In the genomic region with DNA sequence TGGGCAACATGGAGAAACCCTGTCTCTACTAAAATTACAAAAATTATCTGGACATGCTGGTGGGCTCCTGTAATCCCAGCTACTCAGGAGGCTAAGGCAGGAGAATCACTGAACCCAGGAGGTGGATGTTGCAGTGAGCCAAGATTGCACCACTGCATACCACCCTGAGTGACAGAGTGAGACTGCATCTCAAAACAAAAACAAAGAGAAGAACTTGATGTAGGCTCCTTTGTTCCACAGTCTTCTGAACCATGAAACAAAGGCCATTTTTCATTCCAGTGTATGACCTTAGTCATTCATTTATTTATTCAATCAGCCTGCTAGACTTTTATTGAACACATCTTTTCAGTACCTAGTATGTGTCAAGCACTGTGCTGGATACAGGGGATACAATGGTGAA, we compare ENCODE assay signal across 35 cellular contexts.
"Had no signal": no experiment of that assay in that cellular context is flagged by ENCODE, and none has a peak within 500 bp of the region (broad histone marks: within the 10 kb centered on the region; RNA-seq: fewer than 3 reads in every experiment).

No MANE protein-coding gene starts in this region.

- H3K9me3 ChIP-seq: ascending aorta had no signal

- H3K36me3 Mint-ChIP-seq: activated CD4-positive, alpha-beta memory T cell treated with anti-CD3 and anti-CD28 coated beads for 36 hours; activated naive CD4-positive, alpha-beta T cell treated with anti-CD3 and anti-CD28 coated beads, Interleukin-2, amount 50 U/mL, for 72 hours; activated naive CD8-positive, alpha-beta T cell treated with anti-CD3 and anti-CD28 coated beads, Interleukin-2, amount 10 ng/mL, durations not matched to agents 7 days and 5 days; brain had no signal

- H3K27me3 Mint-ChIP-seq: activated B cell treated with CpG ODN at 0.5 μM for 24 hours; activated CD4-positive, alpha-beta memory T cell treated with anti-CD3 and anti-CD28 coated beads for 36 hours; activated CD8-positive, alpha-beta T cell treated with anti-CD3 and anti-CD28 coated beads for 36 hours; activated naive CD8-positive, alpha-beta T cell treated with anti-CD3 and anti-CD28 coated beads, Interleukin-2, amount 10 ng/mL, durations not matched to agents 7 days and 5 days; activated naive CD8-positive, alpha-beta T cell treated with anti-CD3 and anti-CD28 coated beads, Interleukin-2, amount 50 U/mL, for 24 hours; activated T-helper 17 cell treated with anti-CD3 and anti-CD28 coated beads, Interleukin-2, amount 50 U/mL, for 72 hours; central memory CD8-positive, alpha-beta T cell had no signal

- H3K4me3 Mint-ChIP-seq: activated B cell treated with CpG ODN at 0.5 μM for 24 hours; activated CD4-positive, alpha-beta memory T cell treated with anti-CD3 and anti-CD28 coated beads for 36 hours; activated CD8-positive, alpha-beta T cell treated with anti-CD3 and anti-CD28 coated beads for 36 hours; activated naive CD4-positive, alpha-beta T cell treated with anti-CD3 and anti-CD28 coated beads for 36 hours; activated naive CD8-positive, alpha-beta T cell treated with anti-CD3 and anti-CD28 coated beads, Interleukin-2, amount 10 ng/mL, durations not matched to agents 7 days and 5 days; activated naive CD8-positive, alpha-beta T cell treated with anti-CD3 and anti-CD28 coated beads, Interleukin-2, amount 50 U/mL, for 24 hours; activated T-cell treated with anti-CD3 and anti-CD28 coated beads, Interleukin-2, amount 50 U/mL, for 4 hours; activated T-cell treated with anti-CD3 and anti-CD28 coated beads, Interleukin-2, amount 50 U/mL, for 72 hours; activated T-helper 1 cell treated with anti-CD3 and anti-CD28 coated beads, Interleukin-12 subunit alpha, Interleukin-12 subunit beta, Interleukin-2, Interleukin-4 antibody, amounts not matched to agents 30 ng/mL and 10 ng/mL and 1 ng/mL, durations not matched to agents 14 hours and 24 hours and 36 hours; activated T-helper 17 cell treated with anti-CD3 and anti-CD28 coated beads, Interleukin-2, amount 50 U/mL, for 72 hours; central memory CD8-positive, alpha-beta T cell; T-helper 1 cell treated with Interleukin-12 subunit alpha and Interleukin-12 subunit beta and Interleukin-4 antibody, amounts not matched to agents 30 μg/mL and 1 μg/mL, for 36 hours; T-helper 2 cell treated with Interferon-gamma antibody and Interleukin-4, amounts not matched to agents 5 μg/mL and 100 μg/mL, for 36 hours had no signal

- H3K27ac Mint-ChIP-seq: activated B cell treated with CpG ODN at 0.5 μM for 24 hours; activated CD4-positive, alpha-beta memory T cell treated with anti-CD3 and anti-CD28 coated beads for 36 hours; activated CD8-positive, alpha-beta T cell treated with anti-CD3 and anti-CD28 coated beads for 36 hours; activated naive CD4-positive, alpha-beta T cell treated with anti-CD3 and anti-CD28 coated beads for 36 hours; activated naive CD4-positive, alpha-beta T cell treated with anti-CD3 and anti-CD28 coated beads, Interleukin-2, amount 50 U/mL, for 72 hours; activated naive CD8-positive, alpha-beta T cell treated with anti-CD3 and anti-CD28 coated beads, Interleukin-2, amount 10 ng/mL, durations not matched to agents 7 days and 5 days; activated naive CD8-positive, alpha-beta T cell treated with anti-CD3 and anti-CD28 coated beads, Interleukin-2, amount 50 U/mL, for 24 hours; activated T-cell treated with anti-CD3 and anti-CD28 coated beads, Interleukin-2, amount 50 U/mL, for 72 hours; activated T-helper 1 cell treated with anti-CD3 and anti-CD28 coated beads, Interleukin-12 subunit alpha, Interleukin-12 subunit beta, Interleukin-2, Interleukin-4 antibody, amounts not matched to agents 30 ng/mL and 10 ng/mL and 1 ng/mL, durations not matched to agents 14 hours and 24 hours and 36 hours; activated T-helper 17 cell treated with anti-CD3 and anti-CD28 coated beads, Interleukin-2, amount 50 U/mL, for 72 hours; T-helper 1 cell treated with Interleukin-12 subunit alpha and Interleukin-12 subunit beta and Interleukin-4 antibody, amounts not matched to agents 30 μg/mL and 1 μg/mL, for 36 hours; T-helper 2 cell treated with Interferon-gamma antibody and Interleukin-4, amounts not matched to agents 5 μg/mL and 100 μg/mL, for 36 hours had no signal

- H3K36me3 ChIP-seq: ascending aorta, cardiac muscle cell had no signal

- DNase-seq: activated B cell treated with CpG ODN at 0.5 μM for 24 hours; activated CD4-positive, alpha-beta memory T cell treated with anti-CD3 and anti-CD28 coated beads for 36 hours; activated CD4-positive, alpha-beta T cell treated with anti-CD3 and anti-CD28 coated beads for 4 hours; activated CD4-positive, alpha-beta T cell treated with anti-CD3 and anti-CD28 coated beads, Interleukin-2, amount 50 U/mL, for 1 hour; activated CD4-positive, alpha-beta T cell treated with anti-CD3 and anti-CD28 coated beads, Interleukin-2, amount 50 U/mL, for 4 hours; activated CD4-positive, CD25-positive, alpha-beta regulatory T cell treated with anti-CD3 and anti-CD28 coated beads, Interleukin-2, amount 50 U/mL, for 72 hours; activated CD8-positive, alpha-beta memory T cell treated with anti-CD3 and anti-CD28 coated beads, Interleukin-2, amount 50 U/mL, for 4 hours; activated CD8-positive, alpha-beta T cell treated with anti-CD3 and anti-CD28 coated beads for 36 hours; activated effector memory CD4-positive, alpha-beta T cell treated with anti-CD3 and anti-CD28 coated beads, Interleukin-2, amount 50 U/mL, for 16 hours; activated gamma-delta T cell treated with Interleukin-2 at 50 U/mL for 16 hours; activated naive CD4-positive, alpha-beta T cell; activated naive CD4-positive, alpha-beta T cell treated with anti-CD3 and anti-CD28 coated beads for 36 hours; activated naive CD4-positive, alpha-beta T cell treated with anti-CD3 and anti-CD28 coated beads, Interleukin-2, amount 50 U/mL, for 16 hours; activated naive CD8-positive, alpha-beta T cell treated with anti-CD3 and anti-CD28 coated beads, Interleukin-2, amount 10 ng/mL, durations not matched to agents 7 days and 5 days; activated naive CD8-positive, alpha-beta T cell treated with anti-CD3 and anti-CD28 coated beads, Interleukin-2, amount 50 U/mL, for 24 hours; activated T-cell treated with anti-CD3 and anti-CD28 coated beads for 4 hours; activated T-cell treated with anti-CD3 and anti-CD28 coated beads, Interleukin-2, amount 50 U/mL, for 1 hour; activated T-cell treated with anti-CD3 and anti-CD28 coated beads, Interleukin-2, amount 50 U/mL, for 4 hours; activated T-cell treated with anti-CD3 and anti-CD28 coated beads, Interleukin-2, amount 50 U/mL, for 72 hours; amygdala; cerebellar nuclear complex; SW 1271; T-helper 1 cell; T-helper 2 cell; T-helper 9 cell had no signal

- H3K27me3 ChIP-seq: ascending aorta, cardiac muscle cell had no signal

- H3K4me3 ChIP-seq: ascending aorta, cardiac muscle cell had no signal

- H3K27ac ChIP-seq: ascending aorta, cardiac muscle cell, VCaP had no signal

- H3K4me1 Mint-ChIP-seq: activated B cell treated with CpG ODN at 0.5 μM for 24 hours; activated naive CD8-positive, alpha-beta T cell treated with anti-CD3 and anti-CD28 coated beads, Interleukin-2, amount 10 ng/mL, durations not matched to agents 7 days and 5 days; activated naive CD8-positive, alpha-beta T cell treated with anti-CD3 and anti-CD28 coated beads, Interleukin-2, amount 50 U/mL, for 24 hours; activated T-helper 17 cell treated with anti-CD3 and anti-CD28 coated beads, Interleukin-2, amount 50 U/mL, for 72 hours; central memory CD8-positive, alpha-beta T cell had no signal

- ATAC-seq: activated CD8-positive, alpha-beta T cell treated with anti-CD3 and anti-CD28 coated beads for 36 hours; activated naive CD4-positive, alpha-beta T cell treated with anti-CD3 and anti-CD28 coated beads, Interleukin-2, amount 50 U/mL, for 72 hours; activated naive CD8-positive, alpha-beta T cell treated with anti-CD3 and anti-CD28 coated beads, Interleukin-2, amount 50 U/mL, for 24 hours; activated T-cell treated with anti-CD3 and anti-CD28 coated beads, Interleukin-2, amount 50 U/mL, for 4 hours; activated T-cell treated with anti-CD3 and anti-CD28 coated beads, Interleukin-2, amount 50 U/mL, for 72 hours; activated T-helper 17 cell treated with anti-CD3 and anti-CD28 coated beads, Interleukin-2, amount 50 U/mL, for 72 hours had no signal

- H3K9me3 Mint-ChIP-seq: activated B cell treated with CpG ODN at 0.5 μM for 24 hours; activated CD4-positive, alpha-beta memory T cell treated with anti-CD3 and anti-CD28 coated beads for 36 hours; activated CD8-positive, alpha-beta T cell treated with anti-CD3 and anti-CD28 coated beads for 36 hours; activated naive CD8-positive, alpha-beta T cell treated with anti-CD3 and anti-CD28 coated beads, Interleukin-2, amount 10 ng/mL, durations not matched to agents 7 days and 5 days; activated T-cell treated with anti-CD3 and anti-CD28 coated beads, Interleukin-2, amount 50 U/mL, for 4 hours; activated T-helper 1 cell treated with anti-CD3 and anti-CD28 coated beads, Interleukin-12 subunit alpha, Interleukin-12 subunit beta, Interleukin-2, Interleukin-4 antibody, amounts not matched to agents 30 ng/mL and 10 ng/mL and 1 ng/mL, durations not matched to agents 14 hours and 24 hours and 36 hours; T-helper 1 cell treated with Interleukin-12 subunit alpha and Interleukin-12 subunit beta and Interleukin-4 antibody, amounts not matched to agents 30 μg/mL and 1 μg/mL, for 36 hours; T-helper 2 cell treated with Interferon-gamma antibody and Interleukin-4, amounts not matched to agents 5 μg/mL and 100 μg/mL, for 36 hours had no signal
